Comparison of ENCODE assay signal across 1 cellular context in genomic region chr17:64130559-64131001, GRCh38.
TF ChIP-seq lines count a peak whose summit lies in the region.

No MANE protein-coding gene starts in this region.

TF ChIP-seq in GM12878, 131 proteins besides CTCF, POLR2A, EP300 and RAD21 (continued from another document and continues in another):
- TF ChIP-seq PRDM15 (CRISPR knock-in tag; IDR thresholded peaks at IDR 0.05) (0 out of 2 replicates have a peak, but pooled peaks have one; percentile 47), MXI1 (IDR thresholded peaks at IDR 0.05; ENCODE audit: low read depth, low read length) (peak; percentile 57; the same call in 1 of the 2 replicates), ZNF592 (IDR thresholded peaks at IDR 0.05) (no peak), FOXM1 (IDR thresholded peaks at IDR 0.05; ENCODE audit: low read depth, low read length) (peak; percentile 42; the same call in 1 of the 2 replicates), NR2F1 (conservative IDR thresholded peaks at IDR 0.05) (peak; percentile 52), TCF12 (IDR thresholded peaks at IDR 0.05; ENCODE audit: low read depth, low read length) (peak; percentile 86), CHD4 (IDR thresholded peaks at IDR 0.05) (no peak), ZNF24 (IDR thresholded peaks at IDR 0.05) (0 out of 2 replicates have a peak, but pooled peaks have one; percentile 3), TAF1 (IDR thresholded peaks at IDR 0.05; ENCODE audit: borderline replicate concordance, low read depth, low read length) (no peak), KDM1A (IDR thresholded peaks at IDR 0.05; ENCODE audit: borderline replicate concordance) (no peak), SMC3 (IDR thresholded peaks at IDR 0.05; ENCODE audit: borderline replicate concordance, low read length) (no peak), E2F8 (IDR thresholded peaks at IDR 0.05; ENCODE audit: low read depth, partially characterized antibody) (no peak), TARDBP (IDR thresholded peaks at IDR 0.05; ENCODE audit: borderline replicate concordance) (no peak), RELB (IDR thresholded peaks at IDR 0.05; ENCODE audit: low read depth) (peak; percentile 86), POLR2AphosphoS5 (IDR thresholded peaks at IDR 0.05; ENCODE audit: low read length) (peak; percentile 62), ZBTB4 (CRISPR knock-in tag; IDR thresholded peaks at IDR 0.05) (no peak), SREBF1 (IDR thresholded peaks at IDR 0.05; ENCODE audit: low read length) (no peak), DPF2 (IDR thresholded peaks at IDR 0.05) (no peak; the same call in none of the 2 replicates), SMAD1 (IDR thresholded peaks at IDR 0.05; ENCODE audit: low read depth, partially characterized antibody) (no peak), HDAC6 (IDR thresholded peaks at IDR 0.05; ENCODE audit: unreplicated experiment) (no peak), RFX5 (IDR thresholded peaks at IDR 0.05; ENCODE audit: low read depth, low read length) (no peak), CBX5 (IDR thresholded peaks at IDR 0.05; ENCODE audit: low read depth) (no peak), SPI1 (IDR thresholded peaks at IDR 0.05; ENCODE audit: borderline replicate concordance, insufficient read depth, low read depth, low read length) (peak; percentile 66; the same call in 1 of the 2 replicates), TCF3 (IDR thresholded peaks at IDR 0.05; ENCODE audit: borderline replicate concordance, insufficient read depth, low read depth, low read length) (peak; percentile 56; the same call in 1 of the 2 replicates), MLLT1 (IDR thresholded peaks at IDR 0.05) (peak; percentile 76), ATF7 (IDR thresholded peaks at IDR 0.05; ENCODE audit: low read depth) (peak; percentile 85), ZNF274 (IDR thresholded peaks at IDR 0.05; ENCODE audit: insufficient read depth, insufficient read length) (no peak), RB1 (IDR thresholded peaks at IDR 0.05; ENCODE audit: borderline replicate concordance) (peak; percentile 46; the same call in 1 of the 2 replicates), SMARCA5 (IDR thresholded peaks at IDR 0.05) (peak; percentile 80; the same call in 1 of the 2 replicates), USF2 (IDR thresholded peaks at IDR 0.05; ENCODE audit: borderline replicate concordance, low read depth, low read length) (peak; percentile 76; the same call in 1 of the 2 replicates), SRF (IDR thresholded peaks at IDR 0.05; ENCODE audit: low read depth in 2 of 2, low read length in 2 of 2) (no peak), RCOR1 (conservative IDR thresholded peaks at IDR 0.05; ENCODE audit: low read depth, low read length) (no peak), PML (IDR thresholded peaks at IDR 0.05; ENCODE audit: low read length) (no peak), IKZF1 (conservative IDR thresholded peaks at IDR 0.05) (peak; percentile 87), IRF3 (IDR thresholded peaks at IDR 0.05) (no peak; the same call in 1 of the 2 replicates), POLR2AphosphoS2 (IDR thresholded peaks at IDR 0.05; ENCODE audit: low read depth, low read length) (no peak; the same call in 1 of the 2 replicates), HCFC1 (IDR thresholded peaks at IDR 0.05; ENCODE audit: low read length) (no peak), SP1 (IDR thresholded peaks at IDR 0.05; ENCODE audit: low read depth, low read length) (no peak), SMAD5 (IDR thresholded peaks at IDR 0.05; ENCODE audit: low read depth) (no peak), BHLHE40 (IDR thresholded peaks at IDR 0.05; ENCODE audit: borderline replicate concordance in 1 of 2, low read depth in 2 of 2, low read length in 1 of 2) (peak; percentile 98 to 99), ZNF622 (IDR thresholded peaks at IDR 0.05) (no peak), PBX3 (IDR thresholded peaks at IDR 0.05; ENCODE audit: insufficient replicate concordance, low read depth, low read length) (no peak)
